Comparison of ENCODE assay signal across 9 cellular contexts in genomic region chr5:121949885-121950284, GRCh38. TPM values are rescaled to one million over a fixed set of nuclear protein-coding genes. Genes with fewer than 3 reads are reported as not detected.
DNase-seq lines count a peak whose midpoint lies in the region; ATAC-seq and TF ChIP-seq lines count a peak whose summit lies in the region.
"Had no signal": no experiment of that assay in that cellular context is flagged by ENCODE, and none has a peak within 500 bp of the region (broad histone marks: within the 10 kb centered on the region; RNA-seq: fewer than 3 reads in every experiment).

No MANE protein-coding gene starts in this region.

- no peak overlapping the region for H3K27ac ChIP-seq in ascending aorta
- H3K27ac ChIP-seq in uterus = no peak overlapping the region

- peak; percentile 21 to 59 (median 50) for TF ChIP-seq CTCF in ascending aorta (IDR thresholded peaks at IDR 0.05)
- peak; percentile 56 for TF ChIP-seq CTCF in kidney epithelial cell (IDR thresholded peaks at IDR 0.05; ENCODE audit: insufficient read depth, low read length, poor library complexity, severe bottlenecking)
- TF ChIP-seq CTCF in uterus (IDR thresholded peaks at IDR 0.05) = peak; percentile 29 to 47 (median 39)

- DNase-seq in stimulated activated CD4-positive, alpha-beta T cell treated with anti-CD3 and anti-CD28 coated beads, Interleukin-15, amount 100 ng/mL, for 24 hours = peak; percentile 20
- DNase-seq in stimulated activated CD4-positive, alpha-beta T cell treated with anti-CD3 and anti-CD28 coated beads, Interleukin-1b, Interleukin-23, amount 100 ng/mL, for 48 hours = no peak
- DNase-seq in NCI-H2227 (lab: John Stamatoyannopoulos, UW; ENCODE audit: unreplicated experiment) (peak; percentile 64), ascending aorta (ENCODE audit: low spot score in 2 of 2) (no peak), kidney epithelial cell (ENCODE audit: low read depth) (no peak), uterus (no peak)

- TF ChIP-seq POLR2A in uterus (IDR thresholded peaks at IDR 0.05) = no peak

- H3K4me1 ChIP-seq in ascending aorta = no peaks in the 10 kb centered on the region
- no peaks in the 10 kb centered on the region for H3K4me1 ChIP-seq in uterus

- peak; percentile 82 for ATAC-seq in HG02623 (IDR thresholded peaks at IDR 0.05; ENCODE audit: unreplicated experiment)
- ATAC-seq in HG02571 (IDR thresholded peaks at IDR 0.05; ENCODE audit: unreplicated experiment) = no peak
- ATAC-seq: effector memory CD8-positive, alpha-beta T cell had no signal

- intact Hi-C loops in ascending aorta (cut with DNase I) = no loop called here
- intact Hi-C loops in uterus (cut with DNase I; ENCODE audit: low total_unique reads) = no loop called here

- H3K27me3 ChIP-seq in ascending aorta = no peaks in the 10 kb centered on the region
- no peaks in the 10 kb centered on the region for H3K27me3 ChIP-seq in kidney epithelial cell (ENCODE audit: control insufficient read depth, insufficient read depth, low read length)
- H3K27me3 ChIP-seq in uterus = no peaks in the 10 kb centered on the region

- H3K4me3 ChIP-seq in ascending aorta = no peak overlapping the region
- no peak overlapping the region for H3K4me3 ChIP-seq in kidney epithelial cell (ENCODE audit: low read depth, low read length)
- H3K4me3 ChIP-seq in uterus = no peak overlapping the region

- H3K36me3 ChIP-seq in ascending aorta (no peaks in the 10 kb centered on the region), kidney epithelial cell (ENCODE audit: control insufficient read depth, insufficient read depth, low read length) (no peaks in the 10 kb centered on the region), uterus (no peaks in the 10 kb centered on the region)

- H3K9me3 ChIP-seq in ascending aorta = no peaks in the 10 kb centered on the region
- no peaks in the 10 kb centered on the region for H3K9me3 ChIP-seq in uterus

RNA-seq across cellular contexts. Expression of gene SRFBP1, which starts 11.9 kb away (rescaled TPM):
- total RNA-seq in ascending aorta = 2.6 TPM
- total RNA-seq in kidney epithelial cell = 19.8 and 22.3 TPM in 2 replicates
- 10 to 100 TPM in 2 of 4 donors, 1 to 10 TPM in 2; 2.9 to 32.7 (median 11.9) TPM for total RNA-seq in uterus

Comparison
In these comparisons a context has a peak if more than half of its experiments do, and no peak if none do; other contexts are left out.
1. DNase-seq: peak in stimulated activated CD4-positive, alpha-beta T cell treated with anti-CD3 and anti-CD28 coated beads, Interleukin-15, amount 100 ng/mL, for 24 hours (single experiment) and NCI-H2227 (single experiment); none in stimulated activated CD4-positive, alpha-beta T cell treated with anti-CD3 and anti-CD28 coated beads, Interleukin-1b, Interleukin-23, amount 100 ng/mL, for 48 hours (single experiment), ascending aorta (0 of 2), kidney epithelial cell (single experiment) and uterus (0 of 2).
2. Peak in every context shown above with its lines, with median percentiles within 50 percentile points of each other: CTCF ChIP-seq.